Comparison of ENCODE assay signal across 8 cellular contexts in the genomic region with DNA sequence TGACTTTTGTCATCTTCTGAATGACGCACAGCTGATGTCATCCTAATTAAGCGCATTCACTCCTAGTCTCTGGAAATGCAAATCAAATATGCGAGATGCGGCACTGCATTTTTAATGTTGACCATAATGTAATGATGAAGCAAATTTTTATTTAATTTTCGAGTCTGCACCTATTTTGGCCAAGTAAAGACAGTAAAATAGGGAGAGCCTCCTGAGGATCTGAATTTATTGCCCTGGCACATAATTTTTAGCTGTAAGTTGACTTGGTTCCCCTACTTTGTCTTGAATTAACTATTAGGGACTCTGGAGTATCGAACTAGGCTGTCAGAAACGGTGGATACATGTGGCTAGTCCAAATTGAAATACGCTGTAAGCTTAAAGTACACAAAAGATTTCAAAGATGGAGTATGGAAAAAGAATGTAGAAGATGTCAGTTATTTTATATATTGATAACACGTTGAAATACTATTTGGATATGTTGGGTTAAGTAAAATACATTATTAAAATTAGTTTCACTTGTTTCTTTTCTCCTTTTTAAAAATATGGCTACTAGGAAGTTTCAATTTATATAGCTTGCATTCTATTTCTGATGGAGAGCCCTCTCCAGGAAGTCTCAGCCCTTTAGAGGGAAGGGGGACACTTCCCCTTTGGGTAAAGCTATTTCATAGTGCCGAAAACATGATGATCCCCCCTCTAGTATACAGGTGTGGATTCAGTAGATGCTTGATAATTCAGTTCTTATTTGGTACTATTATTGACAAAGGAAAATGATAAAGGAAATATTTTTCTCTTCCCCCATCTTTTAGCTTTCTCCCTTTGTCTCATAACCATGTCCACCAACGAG. TPM values are rescaled to one million over a fixed set of nuclear protein-coding genes. Genes with fewer than 3 reads are reported as not detected.
DNase-seq lines count a peak whose midpoint lies in the region; ATAC-seq and TF ChIP-seq lines count a peak whose summit lies in the region.

No MANE protein-coding gene starts in this region.

- peaks cover 0 to 60% (median 55%) of the 10 kb centered on the region in 11 experiments; a peak in 17 of 22 replicates for H4K20me1 ChIP-seq in BLaER1 treated with 17β-estradiol and CSF1 and Interleukin-3, amounts not matched to agents 10 nM and 100 nM

- DNase-seq in mesendoderm: no peak
- no peak for DNase-seq in SK-N-DZ (ENCODE audit: low spot score)
- no peak for DNase-seq in DMS 273 treated with DMSO at 0.1 percent for 48 hours (lab: John Stamatoyannopoulos, UW)

- H2BK120ac ChIP-seq in mesendoderm (ENCODE audit: low read depth, low read length): no peak overlapping the region

- peak overlapping the region; percentile 86 to 99 (median 96) for H3K9ac ChIP-seq in BLaER1 treated with 17β-estradiol and CSF1 and Interleukin-3, amounts not matched to agents 10 nM and 100 nM
- peak overlapping the region; percentile 97 for H3K9ac ChIP-seq in HUES48 (ENCODE audit: low read depth, low read length)
- H3K9ac ChIP-seq in mesendoderm (ENCODE audit: low read length): peak overlapping the region; percentile 100

- H2BK15ac ChIP-seq in mesendoderm (replicated peaks; ENCODE audit: low read depth): no peak overlapping the region

- H3K27me3 Mint-ChIP-seq in brain: peaks cover 3% of the 10 kb centered on the region

- peak overlapping the region; percentile 98 for H3K23ac ChIP-seq in mesendoderm (ENCODE audit: low read length)

- H4K8ac ChIP-seq in mesendoderm (ENCODE audit: low read depth, low read length): no peak overlapping the region

- no peak overlapping the region for H2AK5ac ChIP-seq in mesendoderm (ENCODE audit: low read length)

- H3K4me3 ChIP-seq in BLaER1 treated with 17β-estradiol and CSF1 and Interleukin-3, amounts not matched to agents 10 nM and 100 nM: peak overlapping the region; percentile 86 to 99 (median 96)
- H3K4me3 ChIP-seq in HUES48 (ENCODE audit: low read depth, low read length) (peak overlapping the region; percentile 88), mesendoderm (ENCODE audit: low read length) (peak overlapping the region; percentile 99)

- no CpG with 5 or more reads among the region's 11 CpGs for WGBS in mesendoderm (ENCODE audit: extremely low coverage, insufficient coverage, low lambda C conversion rate)

- ATAC-seq in HG03196 (IDR thresholded peaks at IDR 0.05; ENCODE audit: unreplicated experiment) (no peak), GM18858 (IDR thresholded peaks at IDR 0.05; ENCODE audit: unreplicated experiment) (no peak)

- H3K56ac ChIP-seq in mesendoderm (ENCODE audit: low read length): peak overlapping the region; percentile 99

- TF ChIP-seq CTCF in brain (conservative IDR thresholded peaks at IDR 0.05): no peak

- peak overlapping the region; percentile 90 to 100 (median 95) for H3K4me3 Mint-ChIP-seq in brain

- no peak overlapping the region for H4K5ac ChIP-seq in mesendoderm (ENCODE audit: low read length)

- H3K27ac Mint-ChIP-seq in brain: peak overlapping the region; percentile 92 to 98 (median 94)

- H3K27me3 ChIP-seq in BLaER1 treated with 17β-estradiol and CSF1 and Interleukin-3, amounts not matched to agents 10 nM and 100 nM: no peaks in the 10 kb centered on the region
- no peaks in the 10 kb centered on the region for H3K27me3 ChIP-seq in HUES48 (ENCODE audit: control insufficient read depth, insufficient read depth, low read length)
- H3K27me3 ChIP-seq in mesendoderm (ENCODE audit: insufficient read depth, low read length, poor library complexity): no peaks in the 10 kb centered on the region

- H3K9me3 ChIP-seq in BLaER1 treated with 17β-estradiol and CSF1 and Interleukin-3, amounts not matched to agents 10 nM and 100 nM (replicated peaks in 1 of 11): no peaks in the 10 kb centered on the region
- no peaks in the 10 kb centered on the region for H3K9me3 ChIP-seq in HUES48 (ENCODE audit: control insufficient read depth, insufficient read depth, low read length)

- peaks cover 52% of the 10 kb centered on the region for H3K4me1 Mint-ChIP-seq in brain

- H3K27ac ChIP-seq in BLaER1 treated with 17β-estradiol and CSF1 and Interleukin-3, amounts not matched to agents 10 nM and 100 nM: peak overlapping the region; percentile 66 to 98 (median 95)
- H3K27ac ChIP-seq in HUES48 (ENCODE audit: low read depth, low read length) (peak overlapping the region; percentile 88), mesendoderm (ENCODE audit: low read depth, low read length) (peak overlapping the region; percentile 77)

- no peak overlapping the region for H2BK5ac ChIP-seq in mesendoderm (ENCODE audit: low read length)

- H3K18ac ChIP-seq in mesendoderm (ENCODE audit: low read length): no peak overlapping the region

- H3K36me3 Mint-ChIP-seq in brain: peaks cover 44% of the 10 kb centered on the region

- peaks cover 18 to 28% (median 23%) of the 10 kb centered on the region in 10 experiments for H3K4me1 ChIP-seq in BLaER1 treated with 17β-estradiol and CSF1 and Interleukin-3, amounts not matched to agents 10 nM and 100 nM
- H3K4me1 ChIP-seq in HUES48 (ENCODE audit: control insufficient read depth, insufficient read depth, low read length) (peaks cover 22% of the 10 kb centered on the region), mesendoderm (ENCODE audit: control insufficient read depth, low read depth, low read length) (no peaks in the 10 kb centered on the region)

- peak overlapping the region; percentile 70 to 94 (median 85) for H3K4me2 ChIP-seq in BLaER1 treated with 17β-estradiol and CSF1 and Interleukin-3, amounts not matched to agents 10 nM and 100 nM
- H3K4me2 ChIP-seq in mesendoderm (ENCODE audit: low read length): peak overlapping the region; percentile 91

- H3K4ac ChIP-seq in mesendoderm (ENCODE audit: low read depth, low read length): no peak overlapping the region

- H3K9me3 Mint-ChIP-seq in brain: no peaks in the 10 kb centered on the region

- peaks cover 30% of the 10 kb centered on the region for H3K79me2 ChIP-seq in mesendoderm (ENCODE audit: control insufficient read depth, insufficient read depth, low read length)

- H3K36me3 ChIP-seq in BLaER1 treated with 17β-estradiol and CSF1 and Interleukin-3, amounts not matched to agents 10 nM and 100 nM: peaks cover 43 to 50% (median 47%) of the 10 kb centered on the region in 11 experiments
- peaks cover 49% of the 10 kb centered on the region for H3K36me3 ChIP-seq in HUES48 (ENCODE audit: control insufficient read depth, insufficient read depth, low read length)
- peaks cover 10% of the 10 kb centered on the region for H3K36me3 ChIP-seq in mesendoderm (ENCODE audit: control insufficient read depth, insufficient read depth, low read length)

- peaks cover 3% of the 10 kb centered on the region for H3K79me1 ChIP-seq in mesendoderm (ENCODE audit: low read length)

RNA-seq across cellular contexts. Expression of a gene that starts 1.0 kb away (rescaled TPM):
- 168 TPM for polyA plus RNA-seq in brain (ENCODE audit: insufficient read depth, low read depth, low replicate concordance)
- polyA plus RNA-seq in mesendoderm (2013, experiment 1 of 2): 327 TPM
- 325 TPM for polyA plus RNA-seq in mesendoderm (2013, experiment 2 of 2)
- 415 and 426 TPM in 2 replicates for polyA plus RNA-seq in SK-N-DZ (2014; cell fraction: cytosol; rRNA removed)
- polyA plus RNA-seq in SK-N-DZ (2014; cell fraction: nucleus; rRNA removed): 219 and 228 TPM in 2 replicates

RNA-seq across cellular contexts. Expression of a gene that starts 40.3 kb away (rescaled TPM):
- polyA plus RNA-seq in brain (ENCODE audit: insufficient read depth, low read depth, low replicate concordance): 27.5 TPM
- 31.3 TPM for polyA plus RNA-seq in mesendoderm (2013, experiment 1 of 2)
- 31.8 TPM for polyA plus RNA-seq in mesendoderm (2013, experiment 2 of 2)
- polyA plus RNA-seq in SK-N-DZ (2014; cell fraction: cytosol; rRNA removed): 48.4 and 50.4 TPM in 2 replicates
- polyA plus RNA-seq in SK-N-DZ (2014; cell fraction: nucleus; rRNA removed): 20.6 and 25.1 TPM in 2 replicates
